In genomic region chr10:33335800-33336605, GRCh38 we compare ENCODE assay signal across 1 cellular context.
TF ChIP-seq lines count a peak whose summit lies in the region.

No MANE protein-coding gene starts in this region.

TF ChIP-seq in IMR-90, 13 proteins besides CTCF, POLR2A, EP300 and RAD21:
- TF ChIP-seq USF2 (IDR thresholded peaks at IDR 0.05; ENCODE audit: low read depth, low read length) (no peak), FOS (IDR thresholded peaks at IDR 0.05; ENCODE audit: low read depth, low read length) (no peak), NFE2L2 (IDR thresholded peaks at IDR 0.05; ENCODE audit: low read depth, low read length) (no peak), CHD1 (IDR thresholded peaks at IDR 0.05; ENCODE audit: low read depth, low read length) (no peak), RFX5 (IDR thresholded peaks at IDR 0.05; ENCODE audit: low read depth, low read length) (no peak), CEBPB (IDR thresholded peaks at IDR 0.05; ENCODE audit: low read depth, low read length) (no peak), BHLHE40 (IDR thresholded peaks at IDR 0.05; ENCODE audit: low read depth, low read length) (no peak)
